8 cellular contexts compared by ENCODE assay signal in genomic region chrX:74420194-74421035, GRCh38. TPM values are rescaled to one million over a fixed set of nuclear protein-coding genes. Genes with fewer than 3 reads are reported as not detected.
DNase-seq lines count a peak whose midpoint lies in the region; ATAC-seq lines count a peak whose summit lies in the region.

No MANE protein-coding gene starts in this region.

- H3K4me3 Mint-ChIP-seq in T-helper 17 cell: peak overlapping the region; percentile 88

- ATAC-seq in T-helper 17 cell: peak; percentile 32
- peak; percentile 82 for ATAC-seq in left colon
- ATAC-seq in GM19463 (IDR thresholded peaks at IDR 0.05; ENCODE audit: unreplicated experiment): no peak
- no peak for ATAC-seq in GM18511 (IDR thresholded peaks at IDR 0.05; ENCODE audit: unreplicated experiment)

- H3K36me3 Mint-ChIP-seq in T-helper 17 cell (ENCODE audit: low read depth): no peaks in the 10 kb centered on the region

- peak; percentile 3 for DNase-seq in activated T-cell treated with anti-CD3 and anti-CD28 coated beads for 1 hour (ENCODE audit: low read depth)
- DNase-seq in activated T-cell treated with anti-CD3 and anti-CD28 coated beads for 4 hours: no peak
- no peak for DNase-seq in T-helper 17 cell
- peak; percentile 8 for DNase-seq in dermis blood vessel endothelial cell
- peak; percentile 47 to 53 for DNase-seq in left colon
- peak; percentile 3 to 5 for DNase-seq in stimulated activated CD4-positive, alpha-beta T cell treated with anti-CD3 and anti-CD28 coated beads, Interleukin-4, amount 100 ng/mL, for 4 hours

- peaks cover 20% of the 10 kb centered on the region for H3K27me3 Mint-ChIP-seq in T-helper 17 cell

- peaks cover 11% of the 10 kb centered on the region for H3K4me1 Mint-ChIP-seq in T-helper 17 cell

- no peaks in the 10 kb centered on the region for H3K9me3 ChIP-seq in T-helper 17 cell (ENCODE audit: control insufficient read depth, low read length, poor library complexity, severe bottlenecking)

- peak overlapping the region; percentile 29 for H3K27ac Mint-ChIP-seq in T-helper 17 cell

- intact Hi-C loops in left colon (cut with DNase I, micrococcal nuclease): no loop called here

RNA-seq across cellular contexts. Expression of gene SLC16A2, which starts 0.9 kb away (rescaled TPM):
- total RNA-seq in T-helper 17 cell: under 1 TPM; 0.10 to 0.12 TPM
- 0.70 and 1.0 TPM in 2 replicates for total RNA-seq in dermis blood vessel endothelial cell
- total RNA-seq in left colon: 1 to 10 TPM in 1 of 2 donors, under 1 TPM in 1; 0.70 to 2.1 TPM

Comparison
In these comparisons a context has a peak if more than half of its experiments do, and no peak if none do; other contexts are left out.
1. DNase-seq: peak in activated T-cell treated with anti-CD3 and anti-CD28 coated beads for 1 hour (single experiment), dermis blood vessel endothelial cell (single experiment), left colon (2 of 2) and stimulated activated CD4-positive, alpha-beta T cell treated with anti-CD3 and anti-CD28 coated beads, Interleukin-4, amount 100 ng/mL, for 4 hours (2 of 2); none in activated T-cell treated with anti-CD3 and anti-CD28 coated beads for 4 hours (single experiment) and T-helper 17 cell (0 of 3).
2. ATAC-seq: peak in T-helper 17 cell (single experiment) and left colon (single experiment); none in GM19463 (single experiment) and GM18511 (single experiment).